Comparison of ENCODE assay signal across 23 cellular contexts in the genomic region with DNA sequence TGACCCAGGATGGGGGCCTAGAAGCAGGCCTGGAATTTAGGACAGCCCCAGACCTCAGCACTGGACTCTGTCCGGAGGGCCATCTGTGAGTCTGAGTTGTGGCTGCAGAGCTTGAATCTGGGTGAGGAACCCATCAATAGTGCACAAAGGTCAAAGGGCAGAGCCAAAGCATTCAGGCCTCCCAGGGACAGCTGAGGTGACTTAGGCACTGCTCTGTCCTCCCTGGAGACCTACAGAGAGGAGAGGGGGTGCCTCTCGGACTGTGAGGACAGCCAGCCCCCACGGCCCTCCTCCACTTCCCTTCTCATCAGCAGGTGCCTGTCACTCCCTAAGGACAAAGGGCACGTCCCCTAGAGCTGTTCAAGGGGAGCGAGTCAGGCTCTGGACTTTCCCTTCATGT. TPM values are rescaled to one million over a fixed set of nuclear protein-coding genes. Genes with fewer than 3 reads are reported as not detected.
A peak's percentile ranks its signal among the peaks of the same experiment; 100 is the strongest.
DNase-seq lines count a peak whose midpoint lies in the region; ATAC-seq, FAIRE-seq and TF ChIP-seq lines count a peak whose summit lies in the region.
"Had no signal": no experiment of that assay in that cellular context is flagged by ENCODE, and none has a peak within 500 bp of the region (broad histone marks: within the 10 kb centered on the region; RNA-seq: fewer than 3 reads in every experiment).

No MANE protein-coding gene starts in this region.

- H4K20me1 ChIP-seq in GM12878 (ENCODE audit: control insufficient read depth, insufficient read depth) = no peaks in the 10 kb centered on the region

- in situ Hi-C loops in GM12878 (cut with MboI) = no loop called here
- in situ Hi-C loops in brain microvascular endothelial cell (cut with HindIII; ENCODE audit: low pct_ligation_motif_present, low sequenced_read_pairs) = no loop called here

- intact Hi-C loops in GM12878 (cut with micrococcal nuclease; ENCODE audit: unreplicated experiment) = no loop called here
- intact Hi-C loops in mucosa of descending colon (cut with DNase I, micrococcal nuclease) = no loop called here
- intact Hi-C loops in vagina (cut with DNase I) = no loop called here

- H3K36me3 ChIP-seq in H7 (replicated peaks; ENCODE audit: control insufficient read depth, insufficient read depth, low read length) (no peaks in the 10 kb centered on the region), GM12878 (ENCODE audit: control insufficient read depth in 2 of 2, insufficient read depth in 2 of 2, low read length in 1 of 2) (no peaks in the 10 kb centered on the region), mucosa of descending colon (ENCODE audit: low read depth) (no peaks in the 10 kb centered on the region), vagina (no peaks in the 10 kb centered on the region), brain microvascular endothelial cell (replicated peaks) (peaks cover 41% of the 10 kb centered on the region)

- H3K27ac ChIP-seq in GM12878 (ENCODE audit: control insufficient read depth, insufficient read depth) (no peak overlapping the region), vagina (peak overlapping the region; percentile 65), brain microvascular endothelial cell (no peak overlapping the region)
- H3K27ac ChIP-seq: tibial artery had no signal

- H3K27me3 ChIP-seq in H7 (ENCODE audit: control insufficient read depth, insufficient read depth, low read length) (no peaks in the 10 kb centered on the region), GM12878 (replicated peaks in 1 of 2; ENCODE audit: control insufficient read depth in 2 of 2, insufficient read depth in 2 of 2, low read length in 1 of 2) (peaks cover 0 to 3% of the 10 kb centered on the region in 2 experiments; a peak in 1 of 4 replicates), vagina (no peaks in the 10 kb centered on the region), brain microvascular endothelial cell (replicated peaks) (no peaks in the 10 kb centered on the region)

- DNase-seq in H7 (peak; percentile 39), GM12878 (ENCODE audit: low read depth, low spot score) (no peak), mucosa of descending colon (no peak), vagina (ENCODE audit: extremely low spot score in 2 of 2) (no peak), CD1c-positive myeloid dendritic cell (ENCODE audit: extremely low spot score) (no peak), brain microvascular endothelial cell (no peak), amniotic stem cell (lab: John Stamatoyannopoulos, UW) (no peak)
- DNase-seq: activated CD4-positive, alpha-beta T cell treated with anti-CD3 and anti-CD28 coated beads, Interleukin-2, amount 50 U/mL, for 4 hours; activated naive CD4-positive, alpha-beta T cell treated with anti-CD3 and anti-CD28 coated beads, Interleukin-2, amount 50 U/mL, for 16 hours; anterior cingulate cortex; caudate nucleus; DMS79; H9; NCI-H2227 treated with DMSO at 0.1 percent for 48 hours; nucleus accumbens; stimulated activated CD4-positive, alpha-beta T cell treated with anti-CD3 and anti-CD28 coated beads, Interleukin-2, amount 100 ng/mL, for 48 hours; stimulated activated naive CD4-positive, alpha-beta T cell treated with Interleukin-2 at 50 U/mL for 16 hours had no signal

- TF ChIP-seq POLR2A in GM12878 (IDR thresholded peaks at IDR 0.05; ENCODE audit: low read depth, low read length) = no peak
- no peak for TF ChIP-seq POLR2A in vagina (IDR thresholded peaks at IDR 0.05)

- WGBS in GM12878 (ENCODE audit: insufficient coverage, insufficient replicate concordance, low lambda C conversion rate, missing lambda C conversion rate) = 7% methylated on average over 3 of the region's 5 CpGs

- H3K4me1 ChIP-seq in GM12878 (ENCODE audit: control insufficient read depth, insufficient read depth, low read length) (peaks cover 6% of the 10 kb centered on the region; the same call in 1 of the 2 replicates), mucosa of descending colon (ENCODE audit: low read depth) (peaks cover 5% of the 10 kb centered on the region), vagina (peaks cover 27% of the 10 kb centered on the region)
- H3K4me1 ChIP-seq: tibial artery had no signal

- POLR2A ChIA-PET in GM12878 (lab: Charles Lee) = interaction anchor here (1.0 to 2.5 kb wide), 4 partner anchors 10 to 28 kb away, joined by 3 to 11 read pairs (median 4); no protein-coding TSS in a partner anchor

- peak overlapping the region; percentile 16; the same call in 1 of the 2 replicates for H2AFZ ChIP-seq in GM12878 (ENCODE audit: control insufficient read depth, low read depth, low read length)

- SMC1A ChIA-PET in GM12878 (lab: Charles Lee; ENCODE audit: uncharacterized antibody, unreplicated experiment) = interaction anchor here (1.0 to 3.5 kb wide), 5 partner anchors 10 to 31 kb away, joined by 3 to 16 read pairs (median 9); no protein-coding TSS in a partner anchor

- RAD21 ChIA-PET in GM12878 (lab: Charles Lee; ENCODE audit: unreplicated experiment) = interaction anchor here (0.5 to 2.8 kb wide), 5 partner anchors 12 to 128 kb away, joined by 3 to 13 read pairs (median 3); no protein-coding TSS in a partner anchor

- no peaks in the 10 kb centered on the region for H3K79me2 ChIP-seq in GM12878 (ENCODE audit: control insufficient read depth, insufficient read depth, low read length)

- ATAC-seq in GM12878 = peak; percentile 65
- peak; percentile 24 for ATAC-seq in mucosa of descending colon
- ATAC-seq: WTC11 had no signal

- CTCF ChIA-PET in GM12878 (lab: Yijun Ruan, JAX) = interaction anchor here (0.8 to 2.8 kb wide), 7 partner anchors 10 to 132 kb away, joined by 3 to 18 read pairs (median 4); no protein-coding TSS in a partner anchor

- no peak for TF ChIP-seq EP300 in GM12878 (IDR thresholded peaks at IDR 0.05; ENCODE audit: borderline replicate concordance in 1 of 2, control insufficient read depth in 1 of 2, low read depth in 2 of 2, low read length in 2 of 2)

- H3K4me3 ChIP-seq in H7 (ENCODE audit: insufficient read depth, low read depth, low read length) = no peak overlapping the region
- H3K4me3 ChIP-seq in GM12878 = no peak overlapping the region
- H3K4me3 ChIP-seq in mucosa of descending colon = no peak overlapping the region
- H3K4me3 ChIP-seq in vagina = no peak overlapping the region
- H3K4me3 ChIP-seq in brain microvascular endothelial cell (ENCODE audit: low read depth, low read length) = no peak overlapping the region
- H3K4me3 ChIP-seq: tibial artery had no signal

- TF ChIP-seq CTCF in GM12878 (IDR thresholded peaks at IDR 0.05 in 2 of 3, conservative IDR thresholded peaks at IDR 0.05 in 1 of 3; ENCODE audit: control insufficient read depth in 2 of 3, extremely low read depth in 1 of 3, insufficient read depth in 1 of 3, low read depth in 3 of 3, low read length in 3 of 3) = no peak
- TF ChIP-seq CTCF in mucosa of descending colon (IDR thresholded peaks at IDR 0.05) = no peak
- no peak for TF ChIP-seq CTCF in vagina (IDR thresholded peaks at IDR 0.05)
- TF ChIP-seq CTCF in brain microvascular endothelial cell (IDR thresholded peaks at IDR 0.05; ENCODE audit: low read depth, low read length, missing control alignments) = no peak

- H3K4me2 ChIP-seq in GM12878 (ENCODE audit: control insufficient read depth, insufficient read depth) = no peak overlapping the region

- H3K9me3 ChIP-seq in GM12878 (replicated peaks; ENCODE audit: control insufficient read depth, insufficient read depth, low read length) = no peaks in the 10 kb centered on the region
- H3K9me3 ChIP-seq in mucosa of descending colon = no peaks in the 10 kb centered on the region
- no peaks in the 10 kb centered on the region for H3K9me3 ChIP-seq in vagina
- H3K9me3 ChIP-seq: tibial artery had no signal

- TF ChIP-seq RAD21 in GM12878 (IDR thresholded peaks at IDR 0.05; ENCODE audit: insufficient read depth, low read depth, low read length) = no peak

- no TSS peak for BruUV-seq in GM12878 (replicated peaks; lab: Mats Ljungman, UMichigan)

- FAIRE-seq in GM12878 (lab: Jason Lieb, UNC) = no peak
- FAIRE-seq: keratinocyte had no signal

- no peak overlapping the region for H3K9ac ChIP-seq in GM12878 (ENCODE audit: control insufficient read depth, insufficient read depth, low read length)

RNA-seq across cellular contexts. Expression of gene PRLH, which starts 25.1 kb away (rescaled TPM):
- not detected in 2 replicates for total RNA-seq in H7 (2014; rRNA removed; shearing (Covaris generic))
- not detected in 2 replicates for total RNA-seq in GM12878 (2013; cell fraction: nucleolus; rRNA removed)
- total RNA-seq in GM12878 (2014; rRNA removed) = not detected in 2 replicates
- not detected in 2 replicates for total RNA-seq in GM12878 (2014; rRNA removed; fragmentation: Illumina TruSeq; extraction: Trizol)
- not detected in 2 replicates for total RNA-seq in GM12878 (2021)
- polyA plus RNA-seq in GM12878 (2011; ENCODE audit: low read depth) = not detected
- not detected in 2 replicates for polyA plus RNA-seq in GM12878 (2011; rRNA removed)
- not detected in 2 replicates for polyA plus RNA-seq in GM12878 (2011; cell fraction: cytosol; rRNA removed)
- not detected in 2 replicates for polyA plus RNA-seq in GM12878 (2011; cell fraction: nucleus; rRNA removed)
- polyA plus RNA-seq in GM12878 (2012) = not detected in 2 replicates
- not detected in 2 replicates for polyA plus RNA-seq in GM12878 (2014; fragmentation: Illumina TruSeq; extraction: Trizol)
- polyA plus RNA-seq in GM12878 (2014; fragmentation: Nextera tagmentation; extraction: Ambion mirVana) = not detected
- polyA plus RNA-seq in GM12878 (2014; rRNA removed) = not detected in 2 replicates
- polyA plus RNA-seq in GM12878 (2016; fragmentation: Nextera tagmentation; extraction: Ambion mirVana) = not detected
- not detected in 2 replicates for polyA minus RNA-seq in GM12878 (2011; rRNA and poly(A)+ RNA removed)
- not detected in 2 replicates for polyA minus RNA-seq in GM12878 (2011; cell fraction: cytosol; rRNA and poly(A)+ RNA removed)
- not detected in 2 replicates for polyA minus RNA-seq in GM12878 (2011; cell fraction: nucleus; rRNA and poly(A)+ RNA removed)
- total RNA-seq in mucosa of descending colon = not detected
- total RNA-seq in vagina = not detected
- total RNA-seq: H9, lung microvascular endothelial cell, renal cortical epithelial cell, Right ventricle myocardium inferior, WTC11 had no signal
- polyA plus RNA-seq: keratinocyte had no signal

RNA-seq across cellular contexts. Expression of gene RAB17, which starts 49.3 kb away (rescaled TPM):
- 23.3 and 25.5 TPM in 2 replicates for total RNA-seq in H7 (2014; rRNA removed; shearing (Covaris generic))
- 39.3 and 39.9 TPM in 2 replicates for total RNA-seq in GM12878 (2013; cell fraction: nucleolus; rRNA removed)
- total RNA-seq in GM12878 (2014; rRNA removed) = 0.11 and 0.17 TPM in 2 replicates
- 0.09 and 0.23 TPM in 2 replicates for total RNA-seq in GM12878 (2014; rRNA removed; fragmentation: Illumina TruSeq; extraction: Trizol)
- 1.1 TPM in 2 replicates for total RNA-seq in GM12878 (2021)
- polyA plus RNA-seq in GM12878 (2011; ENCODE audit: low read depth) = 0.77 TPM
- polyA plus RNA-seq in GM12878 (2011; rRNA removed) = 0.42 and 1.2 TPM in 2 replicates
- polyA plus RNA-seq in GM12878 (2011; cell fraction: cytosol; rRNA removed) = 0.70 and 0.79 TPM in 2 replicates
- polyA plus RNA-seq in GM12878 (2011; cell fraction: nucleus; rRNA removed) = 2.4 and 3.8 TPM in 2 replicates
- 1.1 and 1.6 TPM in 2 replicates for polyA plus RNA-seq in GM12878 (2012)
- 0.28 and 0.87 TPM in 2 replicates for polyA plus RNA-seq in GM12878 (2014; fragmentation: Illumina TruSeq; extraction: Trizol)
- under 1 TPM in 1 of 2 experiments, not detected in 1; 0.07 TPM for polyA plus RNA-seq in GM12878 (2014; fragmentation: Nextera tagmentation; extraction: Ambion mirVana)
- 0.56 and 1.4 TPM in 2 replicates for polyA plus RNA-seq in GM12878 (2014; rRNA removed)
- polyA plus RNA-seq in GM12878 (2016; fragmentation: Nextera tagmentation; extraction: Ambion mirVana) = not detected
- 0.88 and 0.98 TPM in 2 replicates for polyA minus RNA-seq in GM12878 (2011; rRNA and poly(A)+ RNA removed)
- 0.52 and 1.6 TPM in 2 replicates for polyA minus RNA-seq in GM12878 (2011; cell fraction: cytosol; rRNA and poly(A)+ RNA removed)
- polyA minus RNA-seq in GM12878 (2011; cell fraction: nucleus; rRNA and poly(A)+ RNA removed) = 0.24 and 1.1 TPM in 2 replicates
- 10 to 100 TPM; 25.8 to 95.2 (median 62.8) TPM for total RNA-seq in mucosa of descending colon
- not detected for total RNA-seq in vagina

RNA-seq across cellular contexts. Expression of gene MLPH, which starts 54.2 kb away (rescaled TPM):
- total RNA-seq in H7 (2014; rRNA removed; shearing (Covaris generic)) = 1.1 and 6.1 TPM in 2 replicates
- not detected in 2 replicates for total RNA-seq in GM12878 (2013; cell fraction: nucleolus; rRNA removed)
- total RNA-seq in GM12878 (2014; rRNA removed) (not detected in 2 replicates), GM12878 (2014; rRNA removed; fragmentation: Illumina TruSeq; extraction: Trizol) (not detected in 2 replicates), GM12878 (2021) (0.40 and 0.85 TPM in 2 replicates), mucosa of descending colon (100 to 1,000 TPM in 2 of 3 donors, 10 to 100 TPM in 1; 46.8 to 133 (median 121) TPM), vagina (34.6 TPM)
- not detected for polyA plus RNA-seq in GM12878 (2011; ENCODE audit: low read depth)
- polyA plus RNA-seq in GM12878 (2011; rRNA removed) (0.09 and 0.16 TPM in 2 replicates), GM12878 (2014; fragmentation: Illumina TruSeq; extraction: Trizol) (not detected in 2 replicates), GM12878 (2014; fragmentation: Nextera tagmentation; extraction: Ambion mirVana) (not detected), GM12878 (2014; rRNA removed) (not detected in 2 replicates), GM12878 (2016; fragmentation: Nextera tagmentation; extraction: Ambion mirVana) (not detected)
- 0.10 TPM in 1 of 2 replicates, not detected in the other for polyA plus RNA-seq in GM12878 (2011; cell fraction: cytosol; rRNA removed)
- polyA plus RNA-seq in GM12878 (2011; cell fraction: nucleus; rRNA removed) = 0.13 and 0.22 TPM in 2 replicates
- polyA plus RNA-seq in GM12878 (2012) = not detected in 2 replicates
- 0.82 and 0.95 TPM in 2 replicates for polyA minus RNA-seq in GM12878 (2011; rRNA and poly(A)+ RNA removed)
- not detected in 2 replicates for polyA minus RNA-seq in GM12878 (2011; cell fraction: cytosol; rRNA and poly(A)+ RNA removed)
- polyA minus RNA-seq in GM12878 (2011; cell fraction: nucleus; rRNA and poly(A)+ RNA removed) = 0.19 and 0.24 TPM in 2 replicates
